In genomic region chr2:238252766-238253630, GRCh38 we compare ENCODE assay signal across 14 cellular contexts. TPM values are rescaled to one million over a fixed set of nuclear protein-coding genes. Genes with fewer than 3 reads are reported as not detected.
DNase-seq lines count a peak whose midpoint lies in the region; ATAC-seq and TF ChIP-seq lines count a peak whose summit lies in the region.
"Had no signal": no experiment of that assay in that cellular context is flagged by ENCODE, and none has a peak within 500 bp of the region (broad histone marks: within the 10 kb centered on the region; RNA-seq: fewer than 3 reads in every experiment).

No MANE protein-coding gene starts in this region.

- H3K27me3 ChIP-seq in lower lobe of right lung (ENCODE audit: low read depth) = no peaks in the 10 kb centered on the region

- H3K27ac Mint-ChIP-seq in chondrocyte (ENCODE audit: unreplicated experiment) = no peak overlapping the region

- H3K36me3 ChIP-seq in lower lobe of right lung = peaks cover 99% of the 10 kb centered on the region

- no peaks in the 10 kb centered on the region for H3K9me3 Mint-ChIP-seq in chondrocyte (ENCODE audit: low read depth)
- H3K9me3 Mint-ChIP-seq: CD8-positive, alpha-beta memory T cell had no signal

- no peak overlapping the region for H3K27ac ChIP-seq in lower lobe of right lung
- H3K27ac ChIP-seq: A549, GM23248 had no signal

- ATAC-seq in left ventricle myocardium superior (no peak), left cardiac atrium (no peak), lower lobe of right lung (no peak), GM21367 (IDR thresholded peaks at IDR 0.05; ENCODE audit: unreplicated experiment) (no peak)
- ATAC-seq: A549, HCT116 had no signal

- no peaks in the 10 kb centered on the region for H3K4me1 Mint-ChIP-seq in chondrocyte (ENCODE audit: low read depth)
- H3K4me1 Mint-ChIP-seq: CD8-positive, alpha-beta memory T cell had no signal

- peak; percentile 24 for DNase-seq in left ventricle myocardium superior
- no peak for DNase-seq in left cardiac atrium
- peak; percentile 83 for DNase-seq in chondrocyte (ENCODE audit: low spot score)
- peak; percentile 40 for DNase-seq in lower lobe of right lung
- DNase-seq in posterior vena cava (ENCODE audit: low spot score) = peak; percentile 70
- no peak for DNase-seq in OCI-M1 (lab: John Stamatoyannopoulos, UW)
- no peak for DNase-seq in mesenteric fat pad (ENCODE audit: low spot score)
- DNase-seq: Caco-2, GF-D8, GM23248 had no signal

- H3K27me3 Mint-ChIP-seq in chondrocyte (ENCODE audit: low read depth) = no peaks in the 10 kb centered on the region
- H3K27me3 Mint-ChIP-seq: CD8-positive, alpha-beta memory T cell had no signal

- no peak for TF ChIP-seq CTCF in chondrocyte (IDR thresholded peaks at IDR 0.05)
- TF ChIP-seq CTCF in lower lobe of right lung (IDR thresholded peaks at IDR 0.05) = no peak

- intact Hi-C loops in left ventricle myocardium superior (cut with micrococcal nuclease) (no loop called here), left cardiac atrium (cut with DNase I) (no loop called here), lower lobe of right lung (cut with DNase I) (no loop called here), posterior vena cava (cut with DNase I) (loop anchor here in 1 of 2 donors (10.0 kb wide), 1 partner anchor 128 kb away; no protein-coding TSS in a partner anchor)

- H3K9me3 ChIP-seq in lower lobe of right lung = no peaks in the 10 kb centered on the region
- H3K9me3 ChIP-seq: A549, Caco-2 had no signal

- H3K4me1 ChIP-seq in lower lobe of right lung = peaks cover under 1% of the 10 kb centered on the region
- H3K4me1 ChIP-seq: Caco-2 had no signal

- no peak overlapping the region for H3K4me3 ChIP-seq in lower lobe of right lung
- H3K4me3 ChIP-seq: A549, GM23248 had no signal

- H3K36me3 Mint-ChIP-seq in chondrocyte (ENCODE audit: low read depth) = peaks cover 4% of the 10 kb centered on the region

- H3K4me3 Mint-ChIP-seq in chondrocyte (ENCODE audit: unreplicated experiment) = no peak overlapping the region
- H3K4me3 Mint-ChIP-seq: CD8-positive, alpha-beta memory T cell had no signal

RNA-seq across cellular contexts. Expression of gene HES6, which starts 13.2 kb away (rescaled TPM):
- 2.7 TPM for total RNA-seq in left ventricle myocardium superior
- total RNA-seq in left cardiac atrium = 1 to 10 TPM; 3.8 to 4.3 TPM
- 16.2 to 33.3 TPM (median 16.5 TPM) in 3 replicates for total RNA-seq in chondrocyte
- total RNA-seq in lower lobe of right lung = 6.1 TPM
- total RNA-seq in posterior vena cava = 1 to 10 TPM; 2.3 to 6.9 TPM
- total RNA-seq in mesenteric fat pad = 4.3 TPM

RNA-seq across cellular contexts. Expression of gene PER2, which starts 35.4 kb away (rescaled TPM):
- total RNA-seq in left ventricle myocardium superior (4.5 TPM), left cardiac atrium (1 to 10 TPM; 6.4 to 8.1 TPM), chondrocyte (2.7 to 3.3 TPM (median 2.9 TPM) in 3 replicates), lower lobe of right lung (24.9 TPM), posterior vena cava (10 to 100 TPM; 10.1 to 16.8 TPM), mesenteric fat pad (9.9 TPM)

RNA-seq across cellular contexts. Expression of gene ILKAP, which starts 49.5 kb away (rescaled TPM):
- total RNA-seq in left ventricle myocardium superior (26.7 TPM), left cardiac atrium (10 to 100 TPM; 23.4 to 27.9 TPM), chondrocyte (24.9 to 36.7 TPM (median 29.7 TPM) in 3 replicates), lower lobe of right lung (43.4 TPM), posterior vena cava (10 to 100 TPM; 32.2 to 34.9 TPM), mesenteric fat pad (36.4 TPM)

Comparison
In these comparisons a context has a peak if more than half of its experiments do, and no peak if none do; other contexts are left out.
1. DNase-seq: peak in left ventricle myocardium superior (single experiment), chondrocyte (single experiment), lower lobe of right lung (single experiment) and posterior vena cava (single experiment); none in left cardiac atrium (single experiment), OCI-M1 (single experiment) and mesenteric fat pad (single experiment).